2 cellular contexts compared by ENCODE assay signal in the genomic region with DNA sequence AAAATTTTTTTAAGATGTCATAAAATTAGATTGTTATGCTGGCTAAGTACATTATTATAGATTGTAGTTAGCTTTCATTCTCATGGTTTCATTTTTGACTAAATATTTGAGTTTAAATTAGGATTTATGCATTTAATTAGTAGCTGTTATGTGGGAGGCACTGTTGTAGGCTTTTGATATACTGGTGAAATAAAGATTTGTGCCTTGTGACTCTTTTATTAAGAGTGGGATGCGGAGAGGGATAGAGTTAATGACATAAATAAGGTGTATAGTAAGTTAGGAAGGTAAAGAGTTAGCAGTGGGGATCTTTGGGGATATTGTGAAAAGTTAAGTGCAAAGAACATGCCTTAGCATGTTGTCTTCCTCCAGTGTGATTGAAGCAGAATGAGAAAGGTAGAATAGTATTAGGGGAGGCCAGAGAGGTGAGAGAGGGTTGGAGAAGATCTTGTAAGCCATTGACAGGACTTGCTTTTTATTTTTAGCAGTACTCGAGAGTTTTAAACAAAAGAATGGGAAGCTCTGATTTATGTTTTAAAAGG.
A peak's percentile ranks its signal among the peaks of the same experiment; 100 is the strongest.
TF ChIP-seq lines count a peak whose summit lies in the region.

No MANE protein-coding gene starts in this region.

TF ChIP-seq in A549, 52 proteins besides CTCF, POLR2A, EP300 and RAD21 (continued from another document):
- TF ChIP-seq POLR2AphosphoS2 (conservative IDR thresholded peaks at IDR 0.05; ENCODE audit: low read length) (no peak), FOSB (CRISPR knock-in tag; IDR thresholded peaks at IDR 0.05) (no peak), RFX5 (IDR thresholded peaks at IDR 0.05) (no peak), PBX3 (IDR thresholded peaks at IDR 0.05) (no peak), CHD2 (IDR thresholded peaks at IDR 0.05; ENCODE audit: low read length, partially characterized antibody) (no peak), REST (IDR thresholded peaks at IDR 0.05) (no peak), SMC3 (IDR thresholded peaks at IDR 0.05) (no peak), ZFP36 (IDR thresholded peaks at IDR 0.05; ENCODE audit: borderline replicate concordance, partially characterized antibody) (no peak), KDM1A (IDR thresholded peaks at IDR 0.05; ENCODE audit: low read depth) (no peak), RARB (CRISPR knock-in tag; IDR thresholded peaks at IDR 0.05) (no peak), HOXB13 (CRISPR knock-in tag; IDR thresholded peaks at IDR 0.05; ENCODE audit: low read depth) (no peak), FOSL2 (IDR thresholded peaks at IDR 0.05) (no peak), FOSL2 (CRISPR knock-in tag; IDR thresholded peaks at IDR 0.05) (no peak), RCOR1 (IDR thresholded peaks at IDR 0.05; ENCODE audit: low read depth, low read length) (no peak), GATA3 (IDR thresholded peaks at IDR 0.05; ENCODE audit: borderline replicate concordance) (no peak), NR3C1 (IDR thresholded peaks at IDR 0.05) (no peak), HEYL (CRISPR knock-in tag; IDR thresholded peaks at IDR 0.05) (no peak)
- TF ChIP-seq, protein P1, sequence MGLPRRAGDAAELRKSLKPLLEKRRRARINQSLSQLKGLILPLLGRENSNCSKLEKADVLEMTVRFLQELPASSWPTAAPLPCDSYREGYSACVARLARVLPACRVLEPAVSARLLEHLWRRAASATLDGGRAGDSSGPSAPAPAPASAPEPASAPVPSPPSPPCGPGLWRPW (IDR thresholded peaks at IDR 0.05), result no peak
- TF ChIP-seq, protein P2, sequence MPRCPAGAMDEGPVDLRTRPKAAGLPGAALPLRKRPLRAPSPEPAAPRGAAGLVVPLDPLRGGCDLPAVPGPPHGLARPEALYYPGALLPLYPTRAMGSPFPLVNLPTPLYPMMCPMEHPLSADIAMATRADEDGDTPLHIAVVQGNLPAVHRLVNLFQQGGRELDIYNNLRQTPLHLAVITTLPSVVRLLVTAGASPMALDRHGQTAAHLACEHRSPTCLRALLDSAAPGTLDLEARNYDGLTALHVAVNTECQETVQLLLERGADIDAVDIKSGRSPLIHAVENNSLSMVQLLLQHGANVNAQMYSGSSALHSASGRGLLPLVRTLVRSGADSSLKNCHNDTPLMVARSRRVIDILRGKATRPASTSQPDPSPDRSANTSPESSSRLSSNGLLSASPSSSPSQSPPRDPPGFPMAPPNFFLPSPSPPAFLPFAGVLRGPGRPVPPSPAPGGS (IDR thresholded peaks at IDR 0.05), result no peak

TF ChIP-seq in GM12878, 131 proteins besides CTCF, POLR2A, EP300 and RAD21 (continued from another document):
- TF ChIP-seq CHD1 (IDR thresholded peaks at IDR 0.05; ENCODE audit: low read depth, low read length) (no peak), HDAC6 (IDR thresholded peaks at IDR 0.05; ENCODE audit: unreplicated experiment) (no peak), USF1 (IDR thresholded peaks at IDR 0.05; ENCODE audit: borderline replicate concordance, extremely low read length, insufficient read depth, low read depth, low read length) (no peak), MXI1 (IDR thresholded peaks at IDR 0.05; ENCODE audit: low read depth, low read length) (no peak), RELB (IDR thresholded peaks at IDR 0.05; ENCODE audit: low read depth) (no peak), FOXK2 (IDR thresholded peaks at IDR 0.05) (0 out of 2 replicates have a peak, but pooled peaks have one; percentile 13)
- TF ChIP-seq, protein P3, sequence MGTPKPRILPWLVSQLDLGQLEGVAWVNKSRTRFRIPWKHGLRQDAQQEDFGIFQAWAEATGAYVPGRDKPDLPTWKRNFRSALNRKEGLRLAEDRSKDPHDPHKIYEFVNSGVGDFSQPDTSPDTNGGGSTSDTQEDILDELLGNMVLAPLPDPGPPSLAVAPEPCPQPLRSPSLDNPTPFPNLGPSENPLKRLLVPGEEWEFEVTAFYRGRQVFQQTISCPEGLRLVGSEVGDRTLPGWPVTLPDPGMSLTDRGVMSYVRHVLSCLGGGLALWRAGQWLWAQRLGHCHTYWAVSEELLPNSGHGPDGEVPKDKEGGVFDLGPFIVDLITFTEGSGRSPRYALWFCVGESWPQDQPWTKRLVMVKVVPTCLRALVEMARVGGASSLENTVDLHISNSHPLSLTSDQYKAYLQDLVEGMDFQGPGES (IDR thresholded peaks at IDR 0.05), result no peak
